Comparison of ENCODE assay signal across 1 cellular context in genomic region chr6:167829513-167829912, GRCh38.
TF ChIP-seq lines count a peak whose summit lies in the region.

No MANE protein-coding gene starts in this region.

TF ChIP-seq in endothelial cell of umbilical vein, 7 proteins besides CTCF, POLR2A, EP300 and RAD21:
- no peak for TF ChIP-seq MYC (IDR thresholded peaks at IDR 0.05; ENCODE audit: low read depth, low read length)
- no peak for TF ChIP-seq EZH2 (IDR thresholded peaks at IDR 0.05; ENCODE audit: borderline replicate concordance, low read depth, low read length, severe bottlenecking)
- TF ChIP-seq MAX (IDR thresholded peaks at IDR 0.05; ENCODE audit: insufficient read depth, insufficient read length), result no peak
- TF ChIP-seq FOS (IDR thresholded peaks at IDR 0.05; ENCODE audit: borderline replicate concordance, insufficient read depth, low read length), result no peak
- TF ChIP-seq POLR2AphosphoS5 (IDR thresholded peaks at IDR 0.05; ENCODE audit: insufficient read depth, low read depth, low read length), result no peak
- no peak for TF ChIP-seq JUN (IDR thresholded peaks at IDR 0.05; ENCODE audit: borderline replicate concordance, insufficient read depth, insufficient read length, low read depth)
- TF ChIP-seq GATA2 (IDR thresholded peaks at IDR 0.05; ENCODE audit: insufficient read depth, insufficient read length, low read depth, low read length), result no peak
TF ChIP-seq in endothelial cell of umbilical vein: peak in this region for 0.
